ENCODE assay signal across 17 cellular contexts in the genomic region with DNA sequence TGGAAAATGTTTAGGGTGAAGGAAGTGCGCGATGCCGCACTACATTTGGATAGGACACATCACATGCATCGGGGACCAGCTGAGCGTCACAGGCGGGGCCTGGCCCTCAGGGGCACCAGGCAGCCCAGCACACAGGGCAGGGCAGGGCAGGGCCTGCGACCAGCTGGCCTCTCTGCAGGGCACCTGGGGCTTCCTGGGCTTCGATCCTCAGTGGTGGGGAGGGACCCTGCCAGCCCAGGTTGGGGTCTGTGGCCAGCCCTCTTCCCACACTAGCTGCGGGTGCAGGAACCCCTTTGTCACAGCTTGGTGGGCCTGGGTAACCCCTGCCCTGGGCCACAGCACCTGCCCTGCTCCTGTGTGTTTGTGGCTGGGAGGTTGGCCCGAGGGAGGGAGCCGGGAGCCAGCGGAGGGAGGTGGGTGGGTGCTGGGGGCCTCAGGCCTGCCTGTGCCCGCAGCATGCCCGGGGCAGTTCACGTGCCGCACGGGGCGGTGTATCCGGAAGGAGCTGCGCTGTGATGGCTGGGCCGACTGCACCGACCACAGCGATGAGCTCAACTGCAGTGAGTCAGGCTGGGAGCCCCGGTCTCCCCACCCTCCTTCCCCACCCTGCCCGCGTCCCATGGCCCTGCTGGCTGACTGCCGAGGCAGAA. TPM values are rescaled to one million over a fixed set of nuclear protein-coding genes. Genes with fewer than 3 reads are reported as not detected.
DNase-seq lines count a peak whose midpoint lies in the region; ATAC-seq and TF ChIP-seq lines count a peak whose summit lies in the region.
"Had no signal": no experiment of that assay in that cellular context is flagged by ENCODE, and none has a peak within 500 bp of the region (broad histone marks: within the 10 kb centered on the region; RNA-seq: fewer than 3 reads in every experiment).

No MANE protein-coding gene starts in this region.

- ATAC-seq in stimulated activated naive CD8-positive, alpha-beta T cell treated with anti-CD3 and anti-CD28 coated beads, Interleukin-15, amount 100 ng/mL, for 72 hours: peak; percentile 21
- ATAC-seq in stimulated activated naive CD8-positive, alpha-beta T cell treated with anti-CD3 and anti-CD28 coated beads, Interleukin-15, Interleukin-2, amounts not matched to agents 100 U/mL and 50 U/mL, for 24 hours: no peak
- ATAC-seq in foreskin keratinocyte: peak; percentile 97
- ATAC-seq in GM21717 (IDR thresholded peaks at IDR 0.05; ENCODE audit: unreplicated experiment): no peak

- H3K27me3 ChIP-seq in foreskin keratinocyte: no peaks in the 10 kb centered on the region

- H3K9me3 Mint-ChIP-seq in stimulated activated naive CD8-positive, alpha-beta T cell treated with anti-CD3 and anti-CD28 coated beads, Interleukin-15, amount 100 ng/mL, for 72 hours: no peaks in the 10 kb centered on the region
- H3K9me3 Mint-ChIP-seq in osteocyte (ENCODE audit: unreplicated experiment): no peaks in the 10 kb centered on the region

- peak overlapping the region; percentile 85 for H3K27ac ChIP-seq in foreskin keratinocyte
- H3K27ac ChIP-seq: 22Rv1 had no signal

- peaks cover 5% of the 10 kb centered on the region for H3K4me1 ChIP-seq in foreskin keratinocyte

- H3K36me3 Mint-ChIP-seq in osteocyte (ENCODE audit: unreplicated experiment): no peaks in the 10 kb centered on the region

- TF ChIP-seq CTCF in foreskin keratinocyte (conservative IDR thresholded peaks at IDR 0.05) (no peak), osteocyte (IDR thresholded peaks at IDR 0.05) (no peak)

- DNase-seq in stimulated activated naive CD8-positive, alpha-beta T cell treated with anti-CD3 and anti-CD28 coated beads, Interleukin-15, amount 100 ng/mL, for 72 hours: no peak
- no peak for DNase-seq in stimulated activated naive CD8-positive, alpha-beta T cell treated with anti-CD3 and anti-CD28 coated beads, Interleukin-15, Interleukin-2, amounts not matched to agents 100 U/mL and 50 U/mL, for 24 hours
- DNase-seq in T1000 (lab: John Stamatoyannopoulos, UW) (peak; percentile 74), foreskin keratinocyte (peak; percentile 71 to 79), NCI-H446 treated with DMSO at 0.1 percent for 48 hours (lab: John Stamatoyannopoulos, UW) (no peak), osteocyte (ENCODE audit: extremely low spot score, unreplicated experiment) (no peak)
- DNase-seq in stimulated activated CD4-positive, alpha-beta T cell treated with anti-CD3 and anti-CD28 coated beads, Interleukin-2, amount 100 ng/mL, for 48 hours: no peak
- DNase-seq: C1 segment of cervical spinal cord, EL, KG1, NCI-H1930, NCI-H2171, NCI-H774, RPMI8226 had no signal

- H3K27ac Mint-ChIP-seq in stimulated activated naive CD8-positive, alpha-beta T cell treated with anti-CD3 and anti-CD28 coated beads, Interleukin-15, amount 100 ng/mL, for 72 hours: no peak overlapping the region
- H3K27ac Mint-ChIP-seq in osteocyte (ENCODE audit: unreplicated experiment): no peak overlapping the region

- H3K27me3 Mint-ChIP-seq in stimulated activated naive CD8-positive, alpha-beta T cell treated with anti-CD3 and anti-CD28 coated beads, Interleukin-15, amount 100 ng/mL, for 72 hours: no peaks in the 10 kb centered on the region
- peaks cover 10% of the 10 kb centered on the region for H3K27me3 Mint-ChIP-seq in osteocyte (ENCODE audit: unreplicated experiment)

- H3K4me3 Mint-ChIP-seq in stimulated activated naive CD8-positive, alpha-beta T cell treated with anti-CD3 and anti-CD28 coated beads, Interleukin-15, amount 100 ng/mL, for 72 hours: no peak overlapping the region
- H3K4me3 Mint-ChIP-seq in osteocyte (ENCODE audit: unreplicated experiment): no peak overlapping the region

- no peaks in the 10 kb centered on the region for H3K4me1 Mint-ChIP-seq in stimulated activated naive CD8-positive, alpha-beta T cell treated with anti-CD3 and anti-CD28 coated beads, Interleukin-15, amount 100 ng/mL, for 72 hours
- no peaks in the 10 kb centered on the region for H3K4me1 Mint-ChIP-seq in osteocyte (ENCODE audit: unreplicated experiment)

RNA-seq across cellular contexts. Expression of gene ST14, which starts 37.9 kb away (rescaled TPM):
- total RNA-seq in foreskin keratinocyte: 94.1 and 94.8 TPM in 2 replicates
- polyA plus RNA-seq in foreskin keratinocyte: 76.9 and 79.1 TPM in 2 replicates
- not detected in 2 replicates for total RNA-seq in osteocyte
- total RNA-seq: NCI-H460 had no signal

Comparison
In these comparisons a context has a peak if more than half of its experiments do, and no peak if none do; other contexts are left out.
1. ATAC-seq: peak in stimulated activated naive CD8-positive, alpha-beta T cell treated with anti-CD3 and anti-CD28 coated beads, Interleukin-15, amount 100 ng/mL, for 72 hours (single experiment) and foreskin keratinocyte (single experiment); none in stimulated activated naive CD8-positive, alpha-beta T cell treated with anti-CD3 and anti-CD28 coated beads, Interleukin-15, Interleukin-2, amounts not matched to agents 100 U/mL and 50 U/mL, for 24 hours (single experiment) and GM21717 (single experiment).
2. DNase-seq: peak in T1000 (single experiment) and foreskin keratinocyte (2 of 2); none in stimulated activated naive CD8-positive, alpha-beta T cell treated with anti-CD3 and anti-CD28 coated beads, Interleukin-15, amount 100 ng/mL, for 72 hours (0 of 2), stimulated activated naive CD8-positive, alpha-beta T cell treated with anti-CD3 and anti-CD28 coated beads, Interleukin-15, Interleukin-2, amounts not matched to agents 100 U/mL and 50 U/mL, for 24 hours (single experiment), stimulated activated CD4-positive, alpha-beta T cell treated with anti-CD3 and anti-CD28 coated beads, Interleukin-2, amount 100 ng/mL, for 48 hours (0 of 2), NCI-H446 treated with DMSO at 0.1 percent for 48 hours (single experiment) and osteocyte (single experiment).
3. RNA of gene ST14, which starts 37.9 kb away (total RNA-seq): 94.1 to 94.8 TPM in foreskin keratinocyte; not detected in osteocyte; every median in the first group is over 10 times any median in the second.